ENCODE assay signal across 2 cellular contexts in genomic region chr3:194121881-194122280, GRCh38.
TF ChIP-seq lines count a peak whose summit lies in the region.

No MANE protein-coding gene starts in this region.

TF ChIP-seq in IMR-90, 13 proteins besides CTCF, POLR2A, EP300 and RAD21:
- TF ChIP-seq FOS (IDR thresholded peaks at IDR 0.05; ENCODE audit: low read depth, low read length) (0 out of 2 replicates have a peak, but pooled peaks have one; percentile 50), USF2 (IDR thresholded peaks at IDR 0.05; ENCODE audit: low read depth, low read length) (no peak), BHLHE40 (IDR thresholded peaks at IDR 0.05; ENCODE audit: low read depth, low read length) (no peak), ELK1 (IDR thresholded peaks at IDR 0.05; ENCODE audit: borderline replicate concordance, low read depth, low read length) (no peak)

TF ChIP-seq in HEK293T, 16 proteins besides CTCF, POLR2A, EP300 and RAD21:
- TF ChIP-seq ELF4 (IDR thresholded peaks at IDR 0.05) = no peak
- TF ChIP-seq FOXA1 (IDR thresholded peaks at IDR 0.05) = no peak
- TF ChIP-seq SP1 (IDR thresholded peaks at IDR 0.05) = no peak
- TF ChIP-seq LEF1 (IDR thresholded peaks at IDR 0.05; ENCODE audit: borderline replicate concordance) = no peak
- no peak for TF ChIP-seq FOXK2 (IDR thresholded peaks at IDR 0.05)
TF ChIP-seq in HEK293T: peak in this region for 0.
